ENCODE assay signal across 18 cellular contexts in the genomic region with DNA sequence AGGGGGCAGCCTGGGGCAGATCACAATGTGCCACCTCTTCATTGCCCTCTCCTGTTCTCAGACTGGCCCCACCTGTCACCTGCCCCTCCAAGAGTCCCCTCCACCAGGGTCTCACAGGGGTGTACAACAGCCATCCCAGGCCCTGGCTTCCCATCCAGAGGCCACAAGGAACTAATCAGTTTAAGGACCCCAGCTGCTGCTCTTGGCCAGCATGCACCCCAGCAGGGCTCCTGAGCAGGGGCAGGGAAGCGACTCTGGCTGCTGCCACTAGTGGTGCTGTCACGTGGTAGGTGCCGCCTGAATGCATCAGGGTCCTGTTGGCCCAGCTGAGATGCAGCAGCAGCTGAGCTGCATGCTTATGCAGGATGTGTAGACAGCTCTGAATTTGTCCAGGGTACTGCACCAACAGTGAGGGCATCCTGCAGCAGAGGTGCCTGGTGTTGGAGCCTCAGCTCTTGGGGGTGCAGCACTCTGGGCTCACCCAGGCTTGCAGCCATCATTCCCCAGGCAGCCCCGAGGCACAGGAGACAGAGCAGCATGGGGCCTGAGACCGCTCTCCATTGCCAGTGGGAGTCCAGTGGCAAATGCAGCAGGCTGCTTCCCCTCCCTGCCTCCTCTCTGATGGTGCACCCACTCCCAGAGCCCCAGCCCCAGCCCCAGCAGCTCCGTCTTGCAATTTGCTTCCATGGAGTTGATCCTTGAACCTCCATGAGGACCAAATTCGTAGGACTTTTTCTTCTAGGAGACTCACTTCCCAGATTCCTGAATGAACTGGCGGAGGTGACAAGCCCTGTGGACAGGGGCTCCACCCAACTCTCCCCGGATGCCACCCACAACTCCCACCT.
"Had no signal": no experiment of that assay in that cellular context is flagged by ENCODE, and none has a peak within 500 bp of the region (broad histone marks: within the 10 kb centered on the region; RNA-seq: fewer than 3 reads in every experiment).

No MANE protein-coding gene starts in this region.

- H3K9me3 ChIP-seq: esophagus muscularis mucosa, gastrocnemius medialis, left ventricle myocardium inferior, lower lobe of right lung had no signal

- H3K36me3 ChIP-seq: esophagus muscularis mucosa, gastrocnemius medialis, left ventricle myocardium inferior, lower lobe of right lung had no signal

- ATAC-seq: effector memory CD8-positive, alpha-beta T cell; gastrocnemius medialis; left cardiac atrium; lower lobe of right lung; right cardiac atrium had no signal

- H3K27ac ChIP-seq: epithelial cell of prostate, esophagus muscularis mucosa, gastrocnemius medialis, left ventricle myocardium inferior, lower lobe of right lung had no signal

- H3K4me3 ChIP-seq: esophagus muscularis mucosa, gastrocnemius medialis, left ventricle myocardium inferior, lower lobe of right lung had no signal

- DNase-seq: effector memory CD8-positive, alpha-beta T cell; gastrocnemius medialis; glutamatergic neuron; immature natural killer cell; left cardiac atrium; left ventricle myocardium inferior; mesendoderm; naive B cell; right cardiac atrium; small intestine; stimulated activated CD4-positive, alpha-beta T cell treated with anti-CD3 and anti-CD28 coated beads, Interleukin-12 subunit alpha, Interleukin-12 subunit beta, amount 100 ng/mL, for 4 hours; stimulated activated naive CD4-positive, alpha-beta T cell treated with Interleukin-2 at 50 U/mL for 16 hours; trophoblast cell had no signal

- H3K4me1 ChIP-seq: esophagus muscularis mucosa, gastrocnemius medialis, left ventricle myocardium inferior, lower lobe of right lung had no signal

- FAIRE-seq: colon, keratinocyte, small intestine had no signal
